12 cellular contexts compared by ENCODE assay signal in the genomic region with DNA sequence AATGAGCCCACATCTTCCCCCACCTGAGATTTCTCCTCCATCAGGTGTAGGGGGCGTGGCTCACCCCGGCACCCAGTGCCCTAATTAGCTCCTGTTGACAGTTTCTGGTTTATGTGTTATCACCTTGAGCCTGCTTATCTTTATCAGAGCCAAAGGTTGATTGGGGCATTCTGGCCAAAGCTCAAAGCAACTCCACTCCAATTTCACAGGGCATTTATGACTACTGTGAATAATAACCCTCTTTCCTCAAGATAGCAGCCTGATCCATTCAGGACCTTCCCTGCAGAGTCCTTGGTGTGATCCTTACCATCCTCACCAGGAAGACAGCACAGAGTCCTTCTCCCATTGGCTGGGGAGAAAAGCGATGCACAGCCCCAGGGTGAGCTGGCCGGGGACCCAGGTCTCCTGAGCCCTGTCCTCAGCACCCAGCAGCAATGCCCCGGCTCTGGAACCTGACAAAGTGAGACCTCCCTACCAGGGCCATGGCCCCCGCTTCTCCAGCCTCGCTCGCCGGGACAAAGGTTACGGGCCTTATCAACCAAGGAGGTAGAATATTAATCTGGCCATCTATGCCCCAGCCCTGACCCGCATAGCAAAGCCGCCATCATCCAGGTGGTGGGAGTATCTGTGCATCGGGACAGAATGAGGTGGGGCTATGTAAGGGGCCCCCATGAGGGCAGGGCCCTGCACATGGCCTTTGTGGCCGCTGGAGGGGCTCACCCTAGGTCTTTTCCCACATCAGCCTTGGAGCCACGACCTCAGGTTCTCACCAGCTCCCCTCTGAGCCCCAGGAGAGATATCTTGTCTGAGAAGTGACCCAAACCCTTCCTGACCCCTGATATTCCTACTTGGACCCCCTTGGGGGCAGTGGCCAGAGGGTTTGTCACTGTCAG.
A peak's percentile ranks its signal among the peaks of the same experiment; 100 is the strongest.
DNase-seq lines count a peak whose midpoint lies in the region; ATAC-seq lines count a peak whose summit lies in the region.
"Had no signal": no experiment of that assay in that cellular context is flagged by ENCODE, and none has a peak within 500 bp of the region (broad histone marks: within the 10 kb centered on the region; RNA-seq: fewer than 3 reads in every experiment).

No MANE protein-coding gene starts in this region.

- no peaks in the 10 kb centered on the region for H3K27me3 ChIP-seq in Karpas-422 (ENCODE audit: low read length)
- H3K27me3 ChIP-seq: neural progenitor cell had no signal

- no peak overlapping the region for H3K9ac ChIP-seq in Karpas-422 (ENCODE audit: low read length)
- H3K9ac ChIP-seq: neural progenitor cell had no signal

- no peak overlapping the region for H3K4me2 ChIP-seq in Karpas-422 (ENCODE audit: low read depth, low read length, poor library complexity, severe bottlenecking)
- H3K4me2 ChIP-seq: GM23338, neural progenitor cell had no signal

- peak; percentile 49 for ATAC-seq in left colon
- ATAC-seq in HG03135 (IDR thresholded peaks at IDR 0.05; ENCODE audit: unreplicated experiment), result no peak
- no peak for ATAC-seq in GM18519 (IDR thresholded peaks at IDR 0.05; ENCODE audit: low FRiP score, unreplicated experiment)
- ATAC-seq: GM23338 had no signal

- peaks cover 5% of the 10 kb centered on the region; the same call in 1 of the 2 replicates for H3K4me1 ChIP-seq in Karpas-422 (ENCODE audit: low read length)

- no peaks in the 10 kb centered on the region for H3K79me2 ChIP-seq in Karpas-422 (ENCODE audit: low read length)

- H2AFZ ChIP-seq in Karpas-422 (ENCODE audit: low read length), result no peak overlapping the region
- H2AFZ ChIP-seq: GM23338, neural progenitor cell had no signal

- H3K4me3 ChIP-seq in skin epidermis, result no peak overlapping the region
- no peak overlapping the region for H3K4me3 ChIP-seq in Karpas-422 (ENCODE audit: low read length)
- H3K4me3 ChIP-seq: GM23338, neural progenitor cell had no signal

- no peaks in the 10 kb centered on the region for H3K36me3 Mint-ChIP-seq in T-helper 2 cell treated with Interferon-gamma antibody and Interleukin-4, amounts not matched to agents 5 μg/mL and 100 μg/mL, for 36 hours (ENCODE audit: low read depth)
- H3K36me3 Mint-ChIP-seq: neural progenitor cell had no signal

- no peaks in the 10 kb centered on the region for H3K9me3 Mint-ChIP-seq in T-helper 2 cell treated with Interferon-gamma antibody and Interleukin-4, amounts not matched to agents 5 μg/mL and 100 μg/mL, for 36 hours
- H3K9me3 Mint-ChIP-seq: GM23338 had no signal

- peak overlapping the region; percentile 52 for H3K27ac Mint-ChIP-seq in T-helper 2 cell treated with Interferon-gamma antibody and Interleukin-4, amounts not matched to agents 5 μg/mL and 100 μg/mL, for 36 hours
- H3K27ac Mint-ChIP-seq: GM23338, neural progenitor cell had no signal

- no peaks in the 10 kb centered on the region for H3K9me2 ChIP-seq in Karpas-422 (replicated peaks; ENCODE audit: insufficient read depth, low read length)

- no peaks in the 10 kb centered on the region for H3K27me3 Mint-ChIP-seq in T-helper 2 cell treated with Interferon-gamma antibody and Interleukin-4, amounts not matched to agents 5 μg/mL and 100 μg/mL, for 36 hours (ENCODE audit: low read depth)

- H3K4me1 Mint-ChIP-seq in T-helper 2 cell treated with Interferon-gamma antibody and Interleukin-4, amounts not matched to agents 5 μg/mL and 100 μg/mL, for 36 hours (ENCODE audit: low read depth), result peaks cover 35% of the 10 kb centered on the region

- no peaks in the 10 kb centered on the region for H3K36me3 ChIP-seq in Karpas-422 (ENCODE audit: insufficient read depth, low read length)
- H3K36me3 ChIP-seq: neural progenitor cell had no signal

- H3K27ac ChIP-seq in skin epidermis (peak overlapping the region in 11 of 21 experiments; percentile 30 to 93 (median 69)), Karpas-422 (ENCODE audit: low read length) (no peak overlapping the region)
- H3K27ac ChIP-seq: neural progenitor cell had no signal

- no peaks in the 10 kb centered on the region for H3K9me3 ChIP-seq in Karpas-422 (ENCODE audit: low read length)

- H3K4me3 Mint-ChIP-seq in T-helper 2 cell treated with Interferon-gamma antibody and Interleukin-4, amounts not matched to agents 5 μg/mL and 100 μg/mL, for 36 hours, result no peak overlapping the region
- H3K4me3 Mint-ChIP-seq: GM23338, neural progenitor cell had no signal

- DNase-seq in T-helper 2 cell treated with Interferon-gamma antibody and Interleukin-4, amounts not matched to agents 5 μg/mL and 100 μg/mL, for 36 hours (ENCODE audit: low spot score), result no peak
- no peak for DNase-seq in T-helper 2 cell
- DNase-seq in SW480 (ENCODE audit: low spot score), result peak; percentile 38
- peak; percentile 85 to 92 for DNase-seq in left colon
- DNase-seq in Karpas-422, result no peak
- DNase-seq: activated naive CD4-positive, alpha-beta T cell; Calu3 had no signal

- intact Hi-C loops in left colon (cut with DNase I, micrococcal nuclease), result loop anchor here in 1 of 2 donors (10.0 kb wide), 1 partner anchor 63 kb away; the partner anchor contains the start of gene ZFP36L2

- no peaks in the 10 kb centered on the region for H4K20me1 ChIP-seq in Karpas-422 (ENCODE audit: insufficient read depth, low read depth, low read length)

Comparison
In these comparisons a context has a peak if more than half of its experiments do, and no peak if none do; other contexts are left out.
1. DNase-seq: peak in SW480 (single experiment) and left colon (2 of 2); none in T-helper 2 cell treated with Interferon-gamma antibody and Interleukin-4, amounts not matched to agents 5 μg/mL and 100 μg/mL, for 36 hours (single experiment), T-helper 2 cell (0 of 5) and Karpas-422 (single experiment).